In genomic region chr14:72844528-72844927, GRCh38 we compare ENCODE assay signal across 26 cellular contexts.
DNase-seq lines count a peak whose midpoint lies in the region; ATAC-seq, FAIRE-seq and TF ChIP-seq lines count a peak whose summit lies in the region.
"Had no signal": no experiment of that assay in that cellular context is flagged by ENCODE, and none has a peak within 500 bp of the region (broad histone marks: within the 10 kb centered on the region; RNA-seq: fewer than 3 reads in every experiment).

No MANE protein-coding gene starts in this region.

- no peak for TF ChIP-seq CTCF in epithelial cell of esophagus (IDR thresholded peaks at IDR 0.05; ENCODE audit: insufficient read depth, low read depth, low read length, missing control alignments)

- H3K27ac Mint-ChIP-seq in stimulated activated memory B cell treated with anti-CD40 and anti-IgM and Interleukin-4, amounts not matched to agents 10 μg/mL and 1 μg/mL and 100 μg/mL, for 72 hours: no peak overlapping the region
- H3K27ac Mint-ChIP-seq: B cell; T-helper 1 cell treated with Interleukin-12 subunit alpha and Interleukin-12 subunit beta and Interleukin-4 antibody, amounts not matched to agents 30 μg/mL and 1 μg/mL, for 36 hours had no signal

- FAIRE-seq in HTR-8/SVneo (lab: Jason Lieb, UNC): peak; percentile 57
- FAIRE-seq in urothelium cell line (lab: Jason Lieb, UNC): peak; percentile 78
- FAIRE-seq: K562 had no signal

- no peak overlapping the region for H3K4me3 ChIP-seq in epithelial cell of esophagus (ENCODE audit: low read length)
- H3K4me3 ChIP-seq: HAP-1, K562, MG63 had no signal

- H3K9me3 Mint-ChIP-seq in stimulated activated memory B cell treated with anti-CD40 and anti-IgM and Interleukin-4, amounts not matched to agents 10 μg/mL and 1 μg/mL and 100 μg/mL, for 72 hours: no peaks in the 10 kb centered on the region
- H3K9me3 Mint-ChIP-seq: CD8-positive, alpha-beta memory T cell; T-helper 1 cell treated with Interleukin-12 subunit alpha and Interleukin-12 subunit beta and Interleukin-4 antibody, amounts not matched to agents 30 μg/mL and 1 μg/mL, for 36 hours had no signal

- peaks cover 5% of the 10 kb centered on the region for H3K36me3 Mint-ChIP-seq in stimulated activated memory B cell treated with anti-CD40 and anti-IgM and Interleukin-4, amounts not matched to agents 10 μg/mL and 1 μg/mL and 100 μg/mL, for 72 hours

- DNase-seq in GM03348 (ENCODE audit: low spot score): peak; percentile 32
- peak; percentile 41 for DNase-seq in HTR-8/SVneo (ENCODE audit: insufficient read length, low spot score)
- peak; percentile 13 for DNase-seq in epithelial cell of esophagus (ENCODE audit: low read depth)
- DNase-seq in urothelium cell line (ENCODE audit: low spot score): no peak
- no peak for DNase-seq in activated CD8-positive, alpha-beta memory T cell treated with anti-CD3 and anti-CD28 coated beads for 24 hours
- DNase-seq: CD8-positive, alpha-beta memory T cell; DMS 273 treated with DMSO at 0.1 percent for 48 hours; DMS79; GOT3; Kasumi-1; MG63; NCI-H1105 treated with DMSO at 0.1 percent for 48 hours; NCI-H146; NCI-H1930; NCI-H2107; NCI-H524; NCI-H774; RPMI8226; SHP77 treated with DMSO at 0.1 percent for 48 hours; SW 1271 had no signal

- no peaks in the 10 kb centered on the region for H3K4me1 Mint-ChIP-seq in stimulated activated memory B cell treated with anti-CD40 and anti-IgM and Interleukin-4, amounts not matched to agents 10 μg/mL and 1 μg/mL and 100 μg/mL, for 72 hours
- H3K4me1 Mint-ChIP-seq: CD8-positive, alpha-beta memory T cell had no signal

- H3K4me3 Mint-ChIP-seq in stimulated activated memory B cell treated with anti-CD40 and anti-IgM and Interleukin-4, amounts not matched to agents 10 μg/mL and 1 μg/mL and 100 μg/mL, for 72 hours: no peak overlapping the region
- H3K4me3 Mint-ChIP-seq: B cell; CD8-positive, alpha-beta memory T cell; T-helper 1 cell treated with Interleukin-12 subunit alpha and Interleukin-12 subunit beta and Interleukin-4 antibody, amounts not matched to agents 30 μg/mL and 1 μg/mL, for 36 hours had no signal

- ATAC-seq in stimulated activated memory B cell treated with anti-CD40 and anti-IgM and Interleukin-4, amounts not matched to agents 10 μg/mL and 1 μg/mL and 100 μg/mL, for 72 hours: no peak
- no peak for ATAC-seq in HG03565 (IDR thresholded peaks at IDR 0.05; ENCODE audit: unreplicated experiment)
- ATAC-seq: K562 had no signal

- H3K27me3 Mint-ChIP-seq in stimulated activated memory B cell treated with anti-CD40 and anti-IgM and Interleukin-4, amounts not matched to agents 10 μg/mL and 1 μg/mL and 100 μg/mL, for 72 hours: no peaks in the 10 kb centered on the region
- H3K27me3 Mint-ChIP-seq: B cell had no signal

Comparison
In these comparisons a context has a peak if more than half of its experiments do, and no peak if none do; other contexts are left out.
1. DNase-seq: peak in GM03348 (single experiment), HTR-8/SVneo (single experiment) and epithelial cell of esophagus (single experiment); none in urothelium cell line (single experiment) and activated CD8-positive, alpha-beta memory T cell treated with anti-CD3 and anti-CD28 coated beads for 24 hours (single experiment).